In genomic region chr9:11779971-11780370, GRCh38 we compare ENCODE assay signal across 22 cellular contexts.
"Had no signal": no experiment of that assay in that cellular context is flagged by ENCODE, and none has a peak within 500 bp of the region (broad histone marks: within the 10 kb centered on the region; RNA-seq: fewer than 3 reads in every experiment).

No MANE protein-coding gene starts in this region.

- ATAC-seq: activated CD8-positive, alpha-beta T cell treated with anti-CD3 and anti-CD28 coated beads, Interleukin-2, amount 10 ng/mL, durations not matched to agents 7 days and 5 days; WTC11 had no signal

- DNase-seq: activated CD4-positive, alpha-beta T cell treated with anti-CD3 and anti-CD28 coated beads for 48 hours; activated CD4-positive, alpha-beta T cell treated with anti-CD3 and anti-CD28 coated beads, Interleukin-2, amount 50 U/mL, for 4 hours; activated CD4-positive, CD25-positive, alpha-beta regulatory T cell treated with anti-CD3 and anti-CD28 coated beads, Interleukin-2, amount 50 U/mL, for 72 hours; activated CD8-positive, alpha-beta memory T cell treated with anti-CD3 and anti-CD28 coated beads, Interleukin-2, amount 50 U/mL, for 48 hours; activated CD8-positive, alpha-beta T cell treated with anti-CD3 and anti-CD28 coated beads, Interleukin-2, amount 10 ng/mL, durations not matched to agents 7 days and 5 days; activated naive CD4-positive, alpha-beta T cell treated with anti-CD3 and anti-CD28 coated beads, Interleukin-2, amount 50 U/mL, for 16 hours; activated naive CD8-positive, alpha-beta T cell treated with anti-CD3 and anti-CD28 coated beads, Interleukin-2, amount 10 ng/mL, durations not matched to agents 7 days and 5 days; activated T-cell treated with anti-CD3 and anti-CD28 coated beads, Interleukin-2, amount 50 U/mL, for 1 hour; adrenal gland; anterior cingulate cortex; caudate nucleus; MG63; NCI-H1092 treated with DMSO at 0.1 percent for 48 hours; NCI-H1436; NCI-H1694 treated with DMSO at 0.1 percent for 48 hours; NCI-H2029 treated with DMSO at 0.1 percent for 48 hours; NCI-H446; NCI-H524; PC-9; SHP77 treated with DMSO at 0.1 percent for 48 hours; SK-N-SH had no signal
